18 cellular contexts compared by ENCODE assay signal in genomic region chr15:29849218-29849617, GRCh38. TPM values are rescaled to one million over a fixed set of nuclear protein-coding genes. Genes with fewer than 3 reads are reported as not detected.
"Had no signal": no experiment of that assay in that cellular context is flagged by ENCODE, and none has a peak within 500 bp of the region (broad histone marks: within the 10 kb centered on the region; RNA-seq: fewer than 3 reads in every experiment).

No MANE protein-coding gene starts in this region.

- H3K4me3 Mint-ChIP-seq: activated naive CD4-positive, alpha-beta T cell treated with anti-CD3 and anti-CD28 coated beads for 36 hours; activated naive CD8-positive, alpha-beta T cell treated with anti-CD3 and anti-CD28 coated beads, Interleukin-2, amount 50 U/mL, for 24 hours; activated T-helper 17 cell treated with anti-CD3 and anti-CD28 coated beads, Interleukin-2, amount 50 U/mL, for 72 hours; natural killer cell treated with Interleukin-12 subunit alpha and Interleukin-12 subunit beta and Interleukin-15 and Interleukin-18, amount 100 ng/mL, for 72 hours had no signal

- H3K9me3 ChIP-seq: colonic mucosa had no signal

- H3K4me1 ChIP-seq: colonic mucosa, tibial nerve, vagina had no signal

- ATAC-seq: activated naive CD8-positive, alpha-beta T cell treated with anti-CD3 and anti-CD28 coated beads, Interleukin-2, amount 50 U/mL, for 24 hours; activated T-helper 17 cell treated with anti-CD3 and anti-CD28 coated beads, Interleukin-2, amount 50 U/mL, for 72 hours; natural killer cell treated with Interleukin-12 subunit alpha and Interleukin-12 subunit beta and Interleukin-15 and Interleukin-18, amount 100 ng/mL, for 72 hours had no signal

- H3K27ac Mint-ChIP-seq: activated naive CD4-positive, alpha-beta T cell treated with anti-CD3 and anti-CD28 coated beads for 36 hours; activated naive CD8-positive, alpha-beta T cell treated with anti-CD3 and anti-CD28 coated beads, Interleukin-2, amount 50 U/mL, for 24 hours; activated T-helper 17 cell treated with anti-CD3 and anti-CD28 coated beads, Interleukin-2, amount 50 U/mL, for 72 hours; natural killer cell treated with Interleukin-12 subunit alpha and Interleukin-12 subunit beta and Interleukin-15 and Interleukin-18, amount 100 ng/mL, for 72 hours had no signal

- H3K4me1 Mint-ChIP-seq: activated naive CD8-positive, alpha-beta T cell treated with anti-CD3 and anti-CD28 coated beads, Interleukin-2, amount 50 U/mL, for 24 hours; activated T-helper 17 cell treated with anti-CD3 and anti-CD28 coated beads, Interleukin-2, amount 50 U/mL, for 72 hours had no signal

- FAIRE-seq: astrocyte had no signal

- H3K27me3 ChIP-seq: colonic mucosa, tibial nerve, vagina had no signal

- DNase-seq: activated CD4-positive, alpha-beta T cell treated with anti-CD3 and anti-CD28 coated beads, Interleukin-2, amount 50 U/mL, for 48 hours; activated naive CD4-positive, alpha-beta T cell treated with anti-CD3 and anti-CD28 coated beads for 36 hours; activated naive CD8-positive, alpha-beta T cell treated with anti-CD3 and anti-CD28 coated beads, Interleukin-2, amount 50 U/mL, for 24 hours; colonic mucosa; foreskin fibroblast; kidney glomerular epithelial cell; posterior cingulate gyrus; retina; stimulated activated CD4-positive, alpha-beta T cell treated with anti-CD3 and anti-CD28 coated beads, Interleukin-15, amount 100 ng/mL, for 24 hours; stimulated activated CD4-positive, alpha-beta T cell treated with anti-CD3 and anti-CD28 coated beads, Interleukin-4, amount 100 ng/mL, for 24 hours; stimulated activated naive CD4-positive, alpha-beta T cell; T1000 had no signal

- H3K27ac ChIP-seq: colonic mucosa, tibial nerve, vagina, VCaP had no signal

- H3K9me3 Mint-ChIP-seq: natural killer cell treated with Interleukin-12 subunit alpha and Interleukin-12 subunit beta and Interleukin-15 and Interleukin-18, amount 100 ng/mL, for 72 hours had no signal

- H3K36me3 ChIP-seq: colonic mucosa, tibial nerve, vagina had no signal

- H3K4me3 ChIP-seq: colonic mucosa, tibial nerve, vagina had no signal

RNA-seq across cellular contexts. Expression of gene TJP1, which starts 26.9 kb away (rescaled TPM):
- total RNA-seq: activated naive CD4-positive, alpha-beta T cell treated with anti-CD3 and anti-CD28 coated beads for 36 hours; activated T-helper 17 cell treated with anti-CD3 and anti-CD28 coated beads, Interleukin-2, amount 50 U/mL, for 72 hours had no signal
